ENCODE assay signal across 1 cellular context in genomic region chr17:3012926-3013581, GRCh38.
TF ChIP-seq lines count a peak whose summit lies in the region.

No MANE protein-coding gene starts in this region.

TF ChIP-seq in GM23338, 12 proteins besides CTCF, POLR2A, EP300 and RAD21 (continued from another document):
- no peak for TF ChIP-seq EZH2phosphoT487 (IDR thresholded peaks at IDR 0.05; ENCODE audit: unreplicated experiment)
- no peak for TF ChIP-seq ZNF331 (CRISPR knock-in tag; IDR thresholded peaks at IDR 0.05; ENCODE audit: low read depth)
- TF ChIP-seq REST (IDR thresholded peaks at IDR 0.05; ENCODE audit: unreplicated experiment), result no peak
- no peak for TF ChIP-seq JUNB (IDR thresholded peaks at IDR 0.05; ENCODE audit: unreplicated experiment)
- no peak for TF ChIP-seq POLR2AphosphoS5 (IDR thresholded peaks at IDR 0.05; ENCODE audit: low read depth)
